In genomic region chr1:80799457-80799856, GRCh38 we compare ENCODE assay signal across 16 cellular contexts.
DNase-seq lines count a peak whose midpoint lies in the region; TF ChIP-seq lines count a peak whose summit lies in the region.
"Had no signal": no experiment of that assay in that cellular context is flagged by ENCODE, and none has a peak within 500 bp of the region (broad histone marks: within the 10 kb centered on the region; RNA-seq: fewer than 3 reads in every experiment).

No MANE protein-coding gene starts in this region.

- POLR2A ChIA-PET in MCF 10A (lab: Yijun Ruan, JAX): interaction anchor here (0.7 kb wide), 1 partner anchor 430 kb away, joined by 3 read pairs; no protein-coding TSS in a partner anchor

- H3K27ac Mint-ChIP-seq in MCF 10A (ENCODE audit: low read depth, unreplicated experiment): no peak overlapping the region

- no peak overlapping the region for H3K4me3 ChIP-seq in breast epithelium
- H3K4me3 ChIP-seq in epithelial cell of proximal tubule (ENCODE audit: low read depth, low read length): no peak overlapping the region
- H3K4me3 ChIP-seq in testis: no peak overlapping the region

- H3K27me3 Mint-ChIP-seq in MCF 10A (ENCODE audit: insufficient read depth, unreplicated experiment): no peaks in the 10 kb centered on the region
- H3K27me3 Mint-ChIP-seq: CD4-positive, alpha-beta memory T cell had no signal

- no peaks in the 10 kb centered on the region for H3K36me3 Mint-ChIP-seq in MCF 10A (ENCODE audit: insufficient read depth, unreplicated experiment)
- H3K36me3 Mint-ChIP-seq: CD4-positive, alpha-beta memory T cell had no signal

- H3K4me3 Mint-ChIP-seq in MCF 10A (ENCODE audit: unreplicated experiment): no peak overlapping the region
- H3K4me3 Mint-ChIP-seq: CD4-positive, alpha-beta memory T cell had no signal

- TF ChIP-seq CTCF in MCF 10A (IDR thresholded peaks at IDR 0.05; ENCODE audit: unreplicated experiment) (no peak), breast epithelium (IDR thresholded peaks at IDR 0.05) (no peak), epithelial cell of proximal tubule (conservative IDR thresholded peaks at IDR 0.05; ENCODE audit: low read depth, low read length) (peak; percentile 33), testis (IDR thresholded peaks at IDR 0.05) (no peak)

- no TSS peak for BruUV-seq in MCF 10A (replicated peaks; lab: Mats Ljungman, UMichigan)

- H3K27ac ChIP-seq in breast epithelium (no peak overlapping the region), testis (no peak overlapping the region)

- H3K9me3 ChIP-seq in breast epithelium: no peaks in the 10 kb centered on the region
- H3K9me3 ChIP-seq in testis: no peaks in the 10 kb centered on the region

- CTCF ChIA-PET in MCF 10A (lab: Yijun Ruan, JAX): interaction anchor here (0.6 to 0.7 kb wide), 2 partner anchors 238 to 772 kb away, joined by 3 to 4 read pairs; no protein-coding TSS in a partner anchor

- H3K4me1 ChIP-seq in breast epithelium (no peaks in the 10 kb centered on the region), testis (no peaks in the 10 kb centered on the region)

- peak; percentile 1 for DNase-seq in MCF 10A (ENCODE audit: unreplicated experiment)
- no peak for DNase-seq in breast epithelium (ENCODE audit: low spot score in 2 of 2)
- peak; percentile 9 for DNase-seq in OCI-M1 (lab: John Stamatoyannopoulos, UW)
- DNase-seq in epithelial cell of proximal tubule (ENCODE audit: low read depth): no peak
- DNase-seq in testis: peak; percentile 21
- DNase-seq in cortex of kidney (lab: John Stamatoyannopoulos, UW): no peak
- DNase-seq in NCI-H1092 (lab: John Stamatoyannopoulos, UW): no peak
- no peak for DNase-seq in hypothalamus (lab: John Stamatoyannopoulos, UW)
- DNase-seq: AML-193; CD4-positive, alpha-beta memory T cell; DND-41; MM.1S; NCI-H1417 treated with DMSO at 0.1 percent for 48 hours; NCI-H2081; NCI-H226; NCI-H526 had no signal

- H3K4me1 Mint-ChIP-seq in MCF 10A (ENCODE audit: insufficient read depth, unreplicated experiment): no peaks in the 10 kb centered on the region
- H3K4me1 Mint-ChIP-seq: CD4-positive, alpha-beta memory T cell had no signal

- H3K9me3 Mint-ChIP-seq in MCF 10A (ENCODE audit: unreplicated experiment): no peaks in the 10 kb centered on the region

- intact Hi-C loops in MCF 10A (cut with micrococcal nuclease) (no loop called here), breast epithelium (cut with DNase I; ENCODE audit: low total_unique reads) (no loop called here), testis (cut with DNase I; ENCODE audit: low total_unique reads) (no loop called here)

- no peaks in the 10 kb centered on the region for H3K27me3 ChIP-seq in breast epithelium
- no peaks in the 10 kb centered on the region for H3K27me3 ChIP-seq in testis

- WGBS in testis, 2 donors: 48% methylated on average over 2 of the region's 2 CpGs

- TF ChIP-seq POLR2A in breast epithelium (IDR thresholded peaks at IDR 0.05): no peak
- TF ChIP-seq POLR2A in testis (IDR thresholded peaks at IDR 0.05): no peak

- H3K36me3 ChIP-seq in breast epithelium: no peaks in the 10 kb centered on the region
- H3K36me3 ChIP-seq in testis (ENCODE audit: low read depth, missing control alignments): no peaks in the 10 kb centered on the region

Comparison
In these comparisons a context has a peak if more than half of its experiments do, and no peak if none do; other contexts are left out.
1. DNase-seq: peak in MCF 10A (single experiment), OCI-M1 (single experiment) and testis (single experiment); none in breast epithelium (0 of 2), epithelial cell of proximal tubule (single experiment), cortex of kidney (single experiment), NCI-H1092 (single experiment) and hypothalamus (0 of 51).